ENCODE assay signal across 2 cellular contexts in the genomic region with DNA sequence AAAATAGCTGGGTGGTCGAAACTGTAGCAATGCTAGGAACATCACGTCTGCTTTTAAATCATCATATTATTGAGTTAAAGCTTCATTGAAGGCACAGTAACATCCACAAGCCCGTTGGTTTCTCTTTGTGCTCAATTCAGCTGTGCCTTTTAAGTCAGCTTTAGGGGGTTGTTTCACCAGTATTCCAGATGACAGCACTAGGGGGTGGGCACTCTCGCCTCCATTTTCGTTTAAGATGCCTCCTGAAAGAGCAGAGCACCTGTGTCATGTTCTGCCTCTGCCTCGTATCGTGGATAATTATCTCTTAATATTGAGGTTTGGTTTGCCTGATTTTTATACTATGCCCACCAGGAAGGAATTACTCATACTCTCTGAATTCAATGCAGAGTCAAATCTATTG.
TF ChIP-seq lines count a peak whose summit lies in the region.

No MANE protein-coding gene starts in this region.

TF ChIP-seq in GM23338, 12 proteins besides CTCF, POLR2A, EP300 and RAD21:
- no peak for TF ChIP-seq ZNF331 (CRISPR knock-in tag; IDR thresholded peaks at IDR 0.05; ENCODE audit: low read depth)
- TF ChIP-seq, protein P1, sequence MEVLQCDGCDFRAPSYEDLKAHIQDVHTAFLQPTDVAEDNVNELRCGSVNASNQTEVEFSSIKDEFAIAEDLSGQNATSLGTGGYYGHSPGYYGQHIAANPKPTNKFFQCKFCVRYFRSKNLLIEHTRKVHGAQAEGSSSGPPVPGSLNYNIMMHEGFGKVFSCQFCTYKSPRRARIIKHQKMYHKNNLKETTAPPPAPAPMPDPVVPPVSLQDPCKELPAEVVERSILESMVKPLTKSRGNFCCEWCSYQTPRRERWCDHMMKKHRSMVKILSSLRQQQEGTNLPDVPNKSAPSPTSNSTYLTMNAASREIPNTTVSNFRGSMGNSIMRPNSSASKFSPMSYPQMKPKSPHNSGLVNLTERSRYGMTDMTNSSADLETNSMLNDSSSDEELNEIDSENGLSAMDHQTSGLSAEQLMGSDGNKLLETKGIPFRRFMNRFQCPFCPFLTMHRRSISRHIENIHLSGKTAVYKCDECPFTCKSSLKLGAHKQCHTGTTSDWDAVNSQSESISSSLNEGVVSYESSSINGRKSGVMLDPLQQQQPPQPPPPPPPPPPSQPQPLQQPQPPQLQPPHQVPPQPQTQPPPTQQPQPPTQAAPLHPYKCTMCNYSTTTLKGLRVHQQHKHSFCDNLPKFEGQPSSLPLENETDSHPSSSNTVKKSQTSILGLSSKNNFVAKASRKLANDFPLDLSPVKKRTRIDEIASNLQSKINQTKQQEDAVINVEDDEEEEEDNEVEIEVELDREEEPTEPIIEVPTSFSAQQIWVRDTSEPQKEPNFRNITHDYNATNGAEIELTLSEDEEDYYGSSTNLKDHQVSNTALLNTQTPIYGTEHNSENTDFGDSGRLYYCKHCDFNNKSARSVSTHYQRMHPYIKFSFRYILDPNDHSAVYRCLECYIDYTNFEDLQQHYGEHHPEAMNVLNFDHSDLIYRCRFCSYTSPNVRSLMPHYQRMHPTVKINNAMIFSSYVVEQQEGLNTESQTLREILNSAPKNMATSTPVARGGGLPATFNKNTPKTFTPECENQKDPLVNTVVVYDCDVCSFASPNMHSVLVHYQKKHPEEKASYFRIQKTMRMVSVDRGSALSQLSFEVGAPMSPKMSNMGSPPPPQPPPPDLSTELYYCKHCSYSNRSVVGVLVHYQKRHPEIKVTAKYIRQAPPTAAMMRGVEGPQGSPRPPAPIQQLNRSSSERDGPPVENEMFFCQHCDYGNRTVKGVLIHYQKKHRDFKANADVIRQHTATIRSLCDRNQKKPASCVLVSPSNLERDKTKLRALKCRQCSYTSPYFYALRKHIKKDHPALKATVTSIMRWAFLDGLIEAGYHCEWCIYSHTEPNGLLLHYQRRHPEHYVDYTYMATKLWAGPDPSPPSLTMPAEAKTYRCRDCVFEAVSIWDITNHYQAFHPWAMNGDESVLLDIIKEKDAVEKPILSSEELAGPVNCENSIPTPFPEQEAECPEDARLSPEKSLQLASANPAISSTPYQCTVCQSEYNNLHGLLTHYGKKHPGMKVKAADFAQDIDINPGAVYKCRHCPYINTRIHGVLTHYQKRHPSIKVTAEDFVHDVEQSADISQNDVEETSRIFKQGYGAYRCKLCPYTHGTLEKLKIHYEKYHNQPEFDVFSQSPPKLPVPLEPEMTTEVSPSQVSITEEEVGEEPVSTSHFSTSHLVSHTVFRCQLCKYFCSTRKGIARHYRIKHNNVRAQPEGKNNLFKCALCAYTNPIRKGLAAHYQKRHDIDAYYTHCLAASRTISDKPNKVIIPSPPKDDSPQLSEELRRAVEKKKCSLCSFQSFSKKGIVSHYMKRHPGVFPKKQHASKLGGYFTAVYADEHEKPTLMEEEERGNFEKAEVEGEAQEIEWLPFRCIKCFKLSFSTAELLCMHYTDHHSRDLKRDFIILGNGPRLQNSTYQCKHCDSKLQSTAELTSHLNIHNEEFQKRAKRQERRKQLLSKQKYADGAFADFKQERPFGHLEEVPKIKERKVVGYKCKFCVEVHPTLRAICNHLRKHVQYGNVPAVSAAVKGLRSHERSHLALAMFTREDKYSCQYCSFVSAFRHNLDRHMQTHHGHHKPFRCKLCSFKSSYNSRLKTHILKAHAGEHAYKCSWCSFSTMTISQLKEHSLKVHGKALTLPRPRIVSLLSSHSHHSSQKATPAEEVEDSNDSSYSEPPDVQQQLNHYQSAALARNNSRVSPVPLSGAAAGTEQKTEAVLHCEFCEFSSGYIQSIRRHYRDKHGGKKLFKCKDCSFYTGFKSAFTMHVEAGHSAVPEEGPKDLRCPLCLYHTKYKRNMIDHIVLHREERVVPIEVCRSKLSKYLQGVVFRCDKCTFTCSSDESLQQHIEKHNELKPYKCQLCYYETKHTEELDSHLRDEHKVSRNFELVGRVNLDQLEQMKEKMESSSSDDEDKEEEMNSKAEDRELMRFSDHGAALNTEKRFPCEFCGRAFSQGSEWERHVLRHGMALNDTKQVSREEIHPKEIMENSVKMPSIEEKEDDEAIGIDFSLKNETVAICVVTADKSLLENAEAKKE (CRISPR knock-in tag; IDR thresholded peaks at IDR 0.05): no peak
- no peak for TF ChIP-seq CREB1 (CRISPR knock-in tag; IDR thresholded peaks at IDR 0.05; ENCODE audit: low read depth)
- TF ChIP-seq, protein P2, sequence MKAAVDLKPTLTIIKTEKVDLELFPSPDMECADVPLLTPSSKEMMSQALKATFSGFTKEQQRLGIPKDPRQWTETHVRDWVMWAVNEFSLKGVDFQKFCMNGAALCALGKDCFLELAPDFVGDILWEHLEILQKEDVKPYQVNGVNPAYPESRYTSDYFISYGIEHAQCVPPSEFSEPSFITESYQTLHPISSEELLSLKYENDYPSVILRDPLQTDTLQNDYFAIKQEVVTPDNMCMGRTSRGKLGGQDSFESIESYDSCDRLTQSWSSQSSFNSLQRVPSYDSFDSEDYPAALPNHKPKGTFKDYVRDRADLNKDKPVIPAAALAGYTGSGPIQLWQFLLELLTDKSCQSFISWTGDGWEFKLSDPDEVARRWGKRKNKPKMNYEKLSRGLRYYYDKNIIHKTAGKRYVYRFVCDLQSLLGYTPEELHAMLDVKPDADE (IDR thresholded peaks at IDR 0.05): no peak
- no peak for TF ChIP-seq ZNF114 (CRISPR knock-in tag; IDR thresholded peaks at IDR 0.05)
- TF ChIP-seq NANOG (IDR thresholded peaks at IDR 0.05; ENCODE audit: borderline replicate concordance): no peak
- TF ChIP-seq EZH2phosphoT487 (IDR thresholded peaks at IDR 0.05; ENCODE audit: unreplicated experiment): no peak
- TF ChIP-seq, protein P3, sequence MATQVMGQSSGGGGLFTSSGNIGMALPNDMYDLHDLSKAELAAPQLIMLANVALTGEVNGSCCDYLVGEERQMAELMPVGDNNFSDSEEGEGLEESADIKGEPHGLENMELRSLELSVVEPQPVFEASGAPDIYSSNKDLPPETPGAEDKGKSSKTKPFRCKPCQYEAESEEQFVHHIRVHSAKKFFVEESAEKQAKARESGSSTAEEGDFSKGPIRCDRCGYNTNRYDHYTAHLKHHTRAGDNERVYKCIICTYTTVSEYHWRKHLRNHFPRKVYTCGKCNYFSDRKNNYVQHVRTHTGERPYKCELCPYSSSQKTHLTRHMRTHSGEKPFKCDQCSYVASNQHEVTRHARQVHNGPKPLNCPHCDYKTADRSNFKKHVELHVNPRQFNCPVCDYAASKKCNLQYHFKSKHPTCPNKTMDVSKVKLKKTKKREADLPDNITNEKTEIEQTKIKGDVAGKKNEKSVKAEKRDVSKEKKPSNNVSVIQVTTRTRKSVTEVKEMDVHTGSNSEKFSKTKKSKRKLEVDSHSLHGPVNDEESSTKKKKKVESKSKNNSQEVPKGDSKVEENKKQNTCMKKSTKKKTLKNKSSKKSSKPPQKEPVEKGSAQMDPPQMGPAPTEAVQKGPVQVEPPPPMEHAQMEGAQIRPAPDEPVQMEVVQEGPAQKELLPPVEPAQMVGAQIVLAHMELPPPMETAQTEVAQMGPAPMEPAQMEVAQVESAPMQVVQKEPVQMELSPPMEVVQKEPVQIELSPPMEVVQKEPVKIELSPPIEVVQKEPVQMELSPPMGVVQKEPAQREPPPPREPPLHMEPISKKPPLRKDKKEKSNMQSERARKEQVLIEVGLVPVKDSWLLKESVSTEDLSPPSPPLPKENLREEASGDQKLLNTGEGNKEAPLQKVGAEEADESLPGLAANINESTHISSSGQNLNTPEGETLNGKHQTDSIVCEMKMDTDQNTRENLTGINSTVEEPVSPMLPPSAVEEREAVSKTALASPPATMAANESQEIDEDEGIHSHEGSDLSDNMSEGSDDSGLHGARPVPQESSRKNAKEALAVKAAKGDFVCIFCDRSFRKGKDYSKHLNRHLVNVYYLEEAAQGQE (IDR thresholded peaks at IDR 0.05; ENCODE audit: unreplicated experiment): no peak

TF ChIP-seq in H1, 55 proteins besides CTCF, POLR2A, EP300 and RAD21 (continued from another document):
- 0 out of 2 replicates have a peak, but pooled peaks have one; percentile 67 for TF ChIP-seq YY1 (IDR thresholded peaks at IDR 0.05; ENCODE audit: low read depth, low read length)
